Comparison of ENCODE assay signal across 29 cellular contexts in the genomic region with DNA sequence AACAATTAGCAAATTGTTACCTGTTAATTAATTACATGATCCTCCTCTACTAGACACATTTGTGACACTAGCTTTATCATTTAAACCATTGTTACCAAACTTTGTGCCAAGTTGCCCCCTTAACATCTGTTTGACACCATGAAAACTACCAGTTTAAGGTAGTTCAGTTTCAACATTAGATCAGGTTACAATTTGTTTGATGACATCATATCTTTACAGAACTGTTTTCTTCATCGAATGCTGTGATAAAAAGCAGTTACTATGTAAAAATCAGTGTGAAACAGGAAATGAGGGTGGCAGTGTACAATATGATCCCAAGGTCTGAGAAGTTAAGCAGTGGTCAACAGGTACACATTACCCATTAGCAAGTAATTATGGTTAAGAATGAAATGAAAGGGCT.
"Had no signal": no experiment of that assay in that cellular context is flagged by ENCODE, and none has a peak within 500 bp of the region (broad histone marks: within the 10 kb centered on the region; RNA-seq: fewer than 3 reads in every experiment).

No MANE protein-coding gene starts in this region.

- H2AFZ ChIP-seq: neural progenitor cell, parathyroid adenoma had no signal

- DNase-seq: natural killer cell; occipital lobe; ovary; posterior cingulate gyrus; psoas muscle; right cardiac atrium; spleen; stimulated activated CD4-positive, alpha-beta T cell treated with anti-CD3 and anti-CD28 coated beads, Interleukin-12 subunit alpha, Interleukin-12 subunit beta, amount 100 ng/mL, for 4 hours; stimulated activated CD4-positive, alpha-beta T cell treated with anti-CD3 and anti-CD28 coated beads, Interleukin-1b, Interleukin-23, amount 100 ng/mL, for 48 hours; stimulated activated CD4-positive, alpha-beta T cell treated with anti-CD3 and anti-CD28 coated beads, Interleukin-4, amount 100 ng/mL, for 1 hour; stimulated activated CD4-positive, alpha-beta T cell treated with anti-CD3 and anti-CD28 coated beads, Interleukin-4, amount 100 ng/mL, for 4 hours; stimulated activated CD8-positive, alpha-beta memory T cell treated with anti-CD3 and anti-CD28 coated beads, Interleukin-4, amount 100 ng/mL, for 48 hours; stimulated activated naive CD4-positive, alpha-beta T cell; stimulated activated naive CD8-positive, alpha-beta T cell treated with anti-CD3 and anti-CD28 coated beads, Interleukin-15, amount 100 ng/mL, for 72 hours; stimulated activated naive CD8-positive, alpha-beta T cell treated with anti-CD3 and anti-CD28 coated beads, Interleukin-15, Interleukin-2, amounts not matched to agents 100 U/mL and 50 U/mL, for 24 hours; substantia nigra; testis; trophoblast cell; upper lobe of left lung had no signal

- H3K27me3 ChIP-seq: neural progenitor cell, ovary, spleen, suprapubic skin, testis, tibial nerve, upper lobe of left lung, vagina had no signal

- H3K4me2 ChIP-seq: neural progenitor cell, smooth muscle cell had no signal

- H3K9me3 ChIP-seq: ovary, psoas muscle, spleen, suprapubic skin, testis, tibial nerve, upper lobe of left lung, vagina had no signal

- H3K36me3 ChIP-seq: neural progenitor cell, ovary had no signal

- H3K4me1 ChIP-seq: neural progenitor cell, parathyroid adenoma, psoas muscle, spleen, suprapubic skin, testis, tibial nerve, upper lobe of left lung, vagina had no signal

- FAIRE-seq: urothelium cell line had no signal

- H3K27ac ChIP-seq: neural progenitor cell, ovary, parathyroid adenoma, psoas muscle, skin epidermis, spleen, suprapubic skin, testis, tibial nerve, upper lobe of left lung, vagina had no signal

- H3K4me3 ChIP-seq: neural progenitor cell, ovary, psoas muscle, skin epidermis, smooth muscle cell, spleen, suprapubic skin, testis, tibial nerve, upper lobe of left lung, vagina had no signal

- H3K79me2 ChIP-seq: parathyroid adenoma had no signal

- ATAC-seq: natural killer cell; psoas muscle; right cardiac atrium; sciatic nerve; stimulated activated memory B cell treated with anti-CD40 and anti-IgM and Interleukin-4, amounts not matched to agents 10 μg/mL and 1 μg/mL and 100 μg/mL, for 72 hours; stimulated activated naive CD8-positive, alpha-beta T cell treated with anti-CD3 and anti-CD28 coated beads, Interleukin-15, amount 100 ng/mL, for 72 hours; stimulated activated naive CD8-positive, alpha-beta T cell treated with anti-CD3 and anti-CD28 coated beads, Interleukin-15, Interleukin-2, amounts not matched to agents 100 U/mL and 50 U/mL, for 24 hours had no signal

- H3K9ac ChIP-seq: neural progenitor cell, parathyroid adenoma had no signal
